21 cellular contexts compared by ENCODE assay signal in the genomic region with DNA sequence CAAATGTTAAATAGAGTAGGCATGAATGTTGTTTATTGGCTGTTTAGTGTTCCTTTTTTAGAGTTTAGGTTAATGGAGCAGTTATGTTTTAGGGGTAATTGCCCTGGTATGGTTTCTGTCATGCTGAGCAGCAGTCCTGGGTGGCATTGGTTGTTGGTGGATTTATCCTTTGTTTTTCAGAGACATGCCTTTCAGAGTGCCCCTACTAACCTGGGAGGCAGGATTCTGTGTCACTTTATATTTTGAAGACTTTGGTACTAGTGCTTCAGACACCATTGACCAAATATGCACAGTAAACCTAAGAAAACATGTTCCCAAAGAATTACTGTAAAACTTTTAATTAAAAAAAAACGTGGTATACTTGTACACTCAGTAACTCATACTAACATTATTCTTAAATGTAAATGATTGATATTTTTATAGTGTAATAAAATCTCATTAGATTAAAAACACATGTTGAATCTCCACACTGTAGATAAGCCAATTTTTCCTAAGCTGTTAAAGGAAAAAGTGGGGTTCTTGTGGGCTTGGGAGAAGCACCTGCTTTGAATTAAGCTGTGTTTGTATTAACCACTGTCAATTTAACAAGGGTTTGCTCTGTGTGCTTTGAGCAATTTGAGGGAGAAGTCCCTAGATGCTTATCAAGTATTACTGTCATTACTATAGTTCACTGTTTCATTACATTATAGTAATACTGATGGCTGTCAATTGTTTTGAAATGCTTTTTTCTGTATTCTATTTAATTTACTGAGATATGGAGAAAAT.
DNase-seq lines count a peak whose midpoint lies in the region; ATAC-seq, FAIRE-seq and TF ChIP-seq lines count a peak whose summit lies in the region.
"Had no signal": no experiment of that assay in that cellular context is flagged by ENCODE, and none has a peak within 500 bp of the region (broad histone marks: within the 10 kb centered on the region; RNA-seq: fewer than 3 reads in every experiment).

No MANE protein-coding gene starts in this region.

- no CpG with 5 or more reads among the region's 1 CpG for WGBS in mesendoderm (ENCODE audit: extremely low coverage, insufficient coverage, low lambda C conversion rate)

- H2AK5ac ChIP-seq in mesendoderm (ENCODE audit: low read length), result no peak overlapping the region

- no peaks in the 10 kb centered on the region for H3K27me3 ChIP-seq in A673 (replicated peaks; ENCODE audit: insufficient read depth, low read depth, low read length, poor library complexity)
- no peaks in the 10 kb centered on the region for H3K27me3 ChIP-seq in mesendoderm (ENCODE audit: insufficient read depth, low read length, poor library complexity)
- H3K27me3 ChIP-seq: heart right ventricle, testis had no signal

- CTCF ChIA-PET in A673 (lab: Charles Lee) (no interaction called here), HEK293 (lab: Yijun Ruan, JAX) (no interaction called here)

- POLR2A ChIA-PET in A673 (lab: Charles Lee; ENCODE audit: low non-redundant PET), result no interaction called here
- POLR2A ChIA-PET in HEK293 (lab: Yijun Ruan, JAX), result no interaction called here

- peak; percentile 65 for DNase-seq in A673 (ENCODE audit: low spot score)
- DNase-seq in mesendoderm, result no peak
- DNase-seq in activated naive CD4-positive, alpha-beta T cell treated with anti-CD3 and anti-CD28 coated beads, Interleukin-2, amount 50 U/mL, for 16 hours, result no peak
- DNase-seq in stimulated activated effector memory CD8-positive, alpha-beta T cell treated with anti-CD3 and anti-CD28 coated beads, Interleukin-12 subunit alpha, Interleukin-12 subunit beta, amount 100 ng/mL, for 72 hours (ENCODE audit: low spot score in 2 of 2), result no peak
- no peak for DNase-seq in GM19238 (ENCODE audit: insufficient read length, low spot score)
- DNase-seq: activated CD4-positive, alpha-beta T cell treated with anti-CD3 and anti-CD28 coated beads for 4 hours; activated naive CD8-positive, alpha-beta T cell treated with anti-CD3 and anti-CD28 coated beads for 36 hours; CD8-positive, alpha-beta memory T cell; effector memory CD4-positive, alpha-beta T cell; heart right ventricle; naive thymus-derived CD4-positive, alpha-beta T cell; testis had no signal

- no peak overlapping the region for H4K5ac ChIP-seq in mesendoderm (ENCODE audit: low read length)

- no peak overlapping the region for H3K27ac Mint-ChIP-seq in stimulated activated effector memory CD8-positive, alpha-beta T cell treated with anti-CD3 and anti-CD28 coated beads, Interleukin-12 subunit alpha, Interleukin-12 subunit beta, amount 100 ng/mL, for 72 hours
- H3K27ac Mint-ChIP-seq: activated naive CD8-positive, alpha-beta T cell treated with anti-CD3 and anti-CD28 coated beads for 36 hours; CD8-positive, alpha-beta memory T cell; GM23338 had no signal

- H2BK5ac ChIP-seq in mesendoderm (ENCODE audit: low read length), result no peak overlapping the region

- H3K79me2 ChIP-seq in mesendoderm (ENCODE audit: control insufficient read depth, insufficient read depth, low read length), result no peaks in the 10 kb centered on the region
- H3K79me2 ChIP-seq: parathyroid adenoma had no signal

- H3K4me1 Mint-ChIP-seq in stimulated activated effector memory CD8-positive, alpha-beta T cell treated with anti-CD3 and anti-CD28 coated beads, Interleukin-12 subunit alpha, Interleukin-12 subunit beta, amount 100 ng/mL, for 72 hours, result no peaks in the 10 kb centered on the region

- peak overlapping the region; percentile 73 for H3K23ac ChIP-seq in mesendoderm (ENCODE audit: low read length)

- no peak overlapping the region for H3K4me2 ChIP-seq in mesendoderm (ENCODE audit: low read length)
- H3K4me2 ChIP-seq: GM23338, KMS-11 had no signal

- H3K4me3 ChIP-seq in A673 (ENCODE audit: low read depth, low read length, poor library complexity, severe bottlenecking) (no peak overlapping the region), HEK293 (ENCODE audit: low read depth, low read length) (no peak overlapping the region), mesendoderm (ENCODE audit: low read length) (no peak overlapping the region)
- H3K4me3 ChIP-seq: GM12878, GM23338, heart right ventricle, testis had no signal

- intact Hi-C loops in A673 (cut with micrococcal nuclease; ENCODE audit: unreplicated experiment), result no loop called here

- no peaks in the 10 kb centered on the region for H3K36me3 ChIP-seq in A673 (ENCODE audit: insufficient read depth, low read length, poor library complexity, severe bottlenecking)
- no peaks in the 10 kb centered on the region for H3K36me3 ChIP-seq in HEK293 (ENCODE audit: control insufficient read depth in 2 of 2, insufficient read depth in 1 of 2, low read length in 2 of 2)
- no peaks in the 10 kb centered on the region for H3K36me3 ChIP-seq in mesendoderm (ENCODE audit: control insufficient read depth, insufficient read depth, low read length)
- H3K36me3 ChIP-seq: heart right ventricle had no signal

- H3K36me3 Mint-ChIP-seq in stimulated activated effector memory CD8-positive, alpha-beta T cell treated with anti-CD3 and anti-CD28 coated beads, Interleukin-12 subunit alpha, Interleukin-12 subunit beta, amount 100 ng/mL, for 72 hours, result no peaks in the 10 kb centered on the region

- peaks cover 48% of the 10 kb centered on the region for H3K4me1 ChIP-seq in A673 (ENCODE audit: insufficient read depth, low read length, poor library complexity, severe bottlenecking)
- H3K4me1 ChIP-seq in HEK293 (ENCODE audit: control insufficient read depth, insufficient read depth, low read length), result no peaks in the 10 kb centered on the region
- H3K4me1 ChIP-seq in mesendoderm (ENCODE audit: control insufficient read depth, low read depth, low read length), result no peaks in the 10 kb centered on the region

- H3K9ac ChIP-seq in mesendoderm (ENCODE audit: low read length), result no peak overlapping the region
- H3K9ac ChIP-seq: KMS-11, parathyroid adenoma had no signal

- peaks cover 5% of the 10 kb centered on the region for H3K9me3 Mint-ChIP-seq in stimulated activated effector memory CD8-positive, alpha-beta T cell treated with anti-CD3 and anti-CD28 coated beads, Interleukin-12 subunit alpha, Interleukin-12 subunit beta, amount 100 ng/mL, for 72 hours
- H3K9me3 Mint-ChIP-seq: CD8-positive, alpha-beta memory T cell; GM23338 had no signal

- H3K56ac ChIP-seq in mesendoderm (ENCODE audit: low read length), result no peak overlapping the region

- H2BK120ac ChIP-seq in mesendoderm (ENCODE audit: low read depth, low read length), result no peak overlapping the region

- no TSS peak for BruUV-seq in A673 (replicated peaks; lab: Mats Ljungman, UMichigan)

- no peak overlapping the region for H2BK15ac ChIP-seq in mesendoderm (replicated peaks; ENCODE audit: low read depth)

- H3K4me3 Mint-ChIP-seq in stimulated activated effector memory CD8-positive, alpha-beta T cell treated with anti-CD3 and anti-CD28 coated beads, Interleukin-12 subunit alpha, Interleukin-12 subunit beta, amount 100 ng/mL, for 72 hours, result no peak overlapping the region
- H3K4me3 Mint-ChIP-seq: activated naive CD8-positive, alpha-beta T cell treated with anti-CD3 and anti-CD28 coated beads for 36 hours; CD8-positive, alpha-beta memory T cell; GM23338; naive thymus-derived CD4-positive, alpha-beta T cell had no signal

- H3K9me3 ChIP-seq in A673 (ENCODE audit: low read depth, low read length, poor library complexity, severe bottlenecking) (peaks cover 10% of the 10 kb centered on the region), HEK293 (ENCODE audit: control insufficient read depth, insufficient read depth, low read depth, low read length) (no peaks in the 10 kb centered on the region)
- H3K9me3 ChIP-seq: heart right ventricle, testis had no signal

- no peak for ATAC-seq in stimulated activated effector memory CD8-positive, alpha-beta T cell treated with anti-CD3 and anti-CD28 coated beads, Interleukin-12 subunit alpha, Interleukin-12 subunit beta, amount 100 ng/mL, for 72 hours
- no peak for ATAC-seq in HG02885 (IDR thresholded peaks at IDR 0.05; ENCODE audit: poor library complexity, unreplicated experiment)
- ATAC-seq: GM12878; GM23338; naive thymus-derived CD4-positive, alpha-beta T cell; sciatic nerve had no signal

- no peak overlapping the region for H4K8ac ChIP-seq in mesendoderm (ENCODE audit: low read depth, low read length)

- FAIRE-seq in endometrium (lab: Jason Lieb, UNC), result peak; percentile 89
- FAIRE-seq: GM12878, GM19239 had no signal

- H3K4ac ChIP-seq in mesendoderm (ENCODE audit: low read depth, low read length), result no peak overlapping the region

- no peak overlapping the region for H3K27ac ChIP-seq in A673 (ENCODE audit: low read depth, low read length, poor library complexity, severe bottlenecking)
- H3K27ac ChIP-seq in HEK293 (ENCODE audit: extremely low read depth, low read depth, low read length), result no peak overlapping the region
- H3K27ac ChIP-seq in mesendoderm (ENCODE audit: low read depth, low read length), result no peak overlapping the region
- H3K27ac ChIP-seq: KMS-11, parathyroid adenoma, testis had no signal

- H3K79me1 ChIP-seq in mesendoderm (ENCODE audit: low read length), result no peaks in the 10 kb centered on the region

- no peak overlapping the region for H3K18ac ChIP-seq in mesendoderm (ENCODE audit: low read length)

- TF ChIP-seq CTCF in A673 (conservative IDR thresholded peaks at IDR 0.05; ENCODE audit: low read depth, low read length) (no peak), HEK293 (tag by site-specific recombination; IDR thresholded peaks at IDR 0.05) (no peak)

TF ChIP-seq in HEK293, 187 proteins besides CTCF, POLR2A, EP300 and RAD21 (continues in another document):
- TF ChIP-seq FEZF1 (tag by site-specific recombination; IDR thresholded peaks at IDR 0.05) (peak; percentile 31; the same call in 1 of the 2 replicates), ZNF280D (tag by site-specific recombination; IDR thresholded peaks at IDR 0.05) (no peak)
